16 cellular contexts compared by ENCODE assay signal in the genomic region with DNA sequence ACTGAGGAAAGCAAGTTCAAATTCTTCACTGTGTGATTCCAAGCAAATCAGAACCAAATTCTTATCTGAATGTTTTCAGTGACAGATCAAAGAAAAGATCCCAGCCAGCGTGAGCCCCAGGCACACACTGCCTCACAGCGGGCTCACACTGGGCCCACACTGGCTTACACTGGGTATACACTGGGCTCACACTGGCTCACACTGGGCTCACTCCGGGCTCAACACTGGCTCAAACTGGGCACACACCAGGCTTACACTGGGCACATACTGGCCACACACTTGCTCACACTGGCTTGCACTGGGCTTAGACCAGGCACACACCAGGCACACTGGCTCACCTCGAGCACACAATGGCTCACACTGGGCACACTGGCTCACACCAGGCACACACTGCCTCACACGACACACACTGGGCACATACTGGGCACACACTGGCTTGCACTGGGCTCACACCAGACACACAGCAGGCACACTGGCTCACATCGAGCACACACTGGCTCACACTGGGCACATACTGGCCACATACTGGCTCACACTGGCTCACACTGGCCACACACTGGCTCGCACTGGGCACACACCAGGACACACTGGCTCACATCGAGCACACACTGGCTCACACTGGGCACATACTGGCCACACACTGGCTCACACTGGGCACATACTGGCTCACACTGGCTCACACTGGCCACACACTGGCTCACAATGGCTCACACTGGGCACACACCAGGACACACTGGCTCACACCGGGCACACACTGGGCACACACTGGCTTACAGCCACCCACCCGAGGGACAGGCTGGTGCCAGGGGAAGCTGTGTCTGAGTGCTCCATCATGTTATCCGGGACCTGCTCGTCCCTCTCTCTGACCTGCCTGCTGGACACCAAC.
DNase-seq lines count a peak whose midpoint lies in the region; ATAC-seq and TF ChIP-seq lines count a peak whose summit lies in the region.
"Had no signal": no experiment of that assay in that cellular context is flagged by ENCODE, and none has a peak within 500 bp of the region (broad histone marks: within the 10 kb centered on the region; RNA-seq: fewer than 3 reads in every experiment).

No MANE protein-coding gene starts in this region.

- peaks cover 24% of the 10 kb centered on the region for H3K27me3 Mint-ChIP-seq in activated T-cell treated with anti-CD3 and anti-CD28 coated beads, Interleukin-2, amount 50 U/mL, for 24 hours
- peaks cover 17% of the 10 kb centered on the region for H3K27me3 Mint-ChIP-seq in activated T-cell treated with anti-CD3 and anti-CD28 coated beads, Interleukin-2, amount 50 U/mL, for 72 hours (ENCODE audit: low read depth)
- H3K27me3 Mint-ChIP-seq in neural progenitor cell (ENCODE audit: insufficient read depth, low read depth) (peaks cover 4% of the 10 kb centered on the region), type B pancreatic cell (peaks cover 3% of the 10 kb centered on the region)
- peaks cover 5 to 42% (median 7%) of the 10 kb centered on the region in 5 donors for H3K27me3 Mint-ChIP-seq in naive thymus-derived CD8-positive, alpha-beta T cell

- H3K4me1 ChIP-seq in colonic mucosa (peaks cover 8% of the 10 kb centered on the region), neural progenitor cell (no peaks in the 10 kb centered on the region)

- no peak overlapping the region for H3K4me3 Mint-ChIP-seq in activated T-cell treated with anti-CD3 and anti-CD28 coated beads, Interleukin-2, amount 50 U/mL, for 24 hours
- no peak overlapping the region for H3K4me3 Mint-ChIP-seq in activated T-cell treated with anti-CD3 and anti-CD28 coated beads, Interleukin-2, amount 50 U/mL, for 72 hours
- H3K4me3 Mint-ChIP-seq in neural progenitor cell (no peak overlapping the region), type B pancreatic cell (no peak overlapping the region)
- no peak overlapping the region for H3K4me3 Mint-ChIP-seq in naive thymus-derived CD8-positive, alpha-beta T cell
- H3K4me3 Mint-ChIP-seq: brain; CD8-positive, alpha-beta T cell had no signal

- H3K27ac ChIP-seq in colonic mucosa = peak overlapping the region; percentile 73
- H3K27ac ChIP-seq in neural progenitor cell = no peak overlapping the region
- H3K27ac ChIP-seq: KMS-11, SK-N-MC had no signal

- TF ChIP-seq CTCF in colonic mucosa (IDR thresholded peaks at IDR 0.05) (no peak), neural progenitor cell (IDR thresholded peaks at IDR 0.05) (no peak), type B pancreatic cell (conservative IDR thresholded peaks at IDR 0.05) (no peak)

- ATAC-seq in activated T-cell treated with anti-CD3 and anti-CD28 coated beads, Interleukin-2, amount 50 U/mL, for 72 hours (replicated peaks in 1 of 2) = no peak
- no peak for ATAC-seq in naive thymus-derived CD8-positive, alpha-beta T cell
- no peak for ATAC-seq in GM19397 (IDR thresholded peaks at IDR 0.05; ENCODE audit: unreplicated experiment)
- ATAC-seq: CD8-positive, alpha-beta T cell had no signal

- H3K9me3 ChIP-seq in colonic mucosa = no peaks in the 10 kb centered on the region
- no peaks in the 10 kb centered on the region for H3K9me3 ChIP-seq in neural progenitor cell (ENCODE audit: low read depth)
- H3K9me3 ChIP-seq: left lung had no signal

- no peak overlapping the region for H3K4me3 ChIP-seq in colonic mucosa
- H3K4me3 ChIP-seq in neural progenitor cell = no peak overlapping the region
- H3K4me3 ChIP-seq: left lung, SK-N-MC had no signal

- H3K9ac ChIP-seq in colonic mucosa (ENCODE audit: low read depth in 2 of 2, low read length in 2 of 2) (peak overlapping the region; percentile 8 to 32), neural progenitor cell (no peak overlapping the region)
- H3K9ac ChIP-seq: KMS-11 had no signal

- no peak overlapping the region for H3K4me2 ChIP-seq in neural progenitor cell
- H3K4me2 ChIP-seq: KMS-11 had no signal

- no peak overlapping the region for H3K27ac Mint-ChIP-seq in activated T-cell treated with anti-CD3 and anti-CD28 coated beads, Interleukin-2, amount 50 U/mL, for 24 hours
- H3K27ac Mint-ChIP-seq in activated T-cell treated with anti-CD3 and anti-CD28 coated beads, Interleukin-2, amount 50 U/mL, for 72 hours = no peak overlapping the region
- H3K27ac Mint-ChIP-seq in neural progenitor cell (peak overlapping the region; percentile 69), type B pancreatic cell (peak overlapping the region; percentile 93)
- peak overlapping the region in 1 of 10 donors; percentile 13 for H3K27ac Mint-ChIP-seq in naive thymus-derived CD8-positive, alpha-beta T cell
- H3K27ac Mint-ChIP-seq: CD8-positive, alpha-beta T cell had no signal

- no peaks in the 10 kb centered on the region for H4K20me1 ChIP-seq in neural progenitor cell (ENCODE audit: low read depth)

- no peaks in the 10 kb centered on the region for H3K79me2 ChIP-seq in neural progenitor cell (ENCODE audit: low read depth)

- intact Hi-C loops in colonic mucosa (cut with DNase I) = no loop called here

- H3K36me3 Mint-ChIP-seq in activated T-cell treated with anti-CD3 and anti-CD28 coated beads, Interleukin-2, amount 50 U/mL, for 24 hours (ENCODE audit: low read depth) = no peaks in the 10 kb centered on the region
- H3K36me3 Mint-ChIP-seq in activated T-cell treated with anti-CD3 and anti-CD28 coated beads, Interleukin-2, amount 50 U/mL, for 72 hours (ENCODE audit: insufficient read depth in 2 of 2) = no peaks in the 10 kb centered on the region
- H3K36me3 Mint-ChIP-seq in neural progenitor cell (no peaks in the 10 kb centered on the region), type B pancreatic cell (no peaks in the 10 kb centered on the region)
- no peaks in the 10 kb centered on the region for H3K36me3 Mint-ChIP-seq in naive thymus-derived CD8-positive, alpha-beta T cell
- H3K36me3 Mint-ChIP-seq: CD8-positive, alpha-beta T cell had no signal

- no peaks in the 10 kb centered on the region for H3K9me3 Mint-ChIP-seq in activated T-cell treated with anti-CD3 and anti-CD28 coated beads, Interleukin-2, amount 50 U/mL, for 24 hours
- no peaks in the 10 kb centered on the region for H3K9me3 Mint-ChIP-seq in activated T-cell treated with anti-CD3 and anti-CD28 coated beads, Interleukin-2, amount 50 U/mL, for 72 hours
- H3K9me3 Mint-ChIP-seq in neural progenitor cell (peaks cover 2% of the 10 kb centered on the region), type B pancreatic cell (no peaks in the 10 kb centered on the region)
- no peaks in the 10 kb centered on the region for H3K9me3 Mint-ChIP-seq in naive thymus-derived CD8-positive, alpha-beta T cell
- H3K9me3 Mint-ChIP-seq: CD8-positive, alpha-beta T cell had no signal

- peak; percentile 23 for DNase-seq in activated T-cell treated with anti-CD3 and anti-CD28 coated beads, Interleukin-2, amount 50 U/mL, for 24 hours
- no peak for DNase-seq in activated T-cell treated with anti-CD3 and anti-CD28 coated beads, Interleukin-2, amount 50 U/mL, for 72 hours
- DNase-seq in colonic mucosa (no peak), neural progenitor cell (ENCODE audit: low spot score) (no peak), type B pancreatic cell (ENCODE audit: extremely low spot score, unreplicated experiment) (no peak), cerebellar nuclear complex (lab: John Stamatoyannopoulos, UW) (no peak)
- DNase-seq in naive thymus-derived CD8-positive, alpha-beta T cell = no peak
- DNase-seq: activated gamma-delta T cell treated with Interleukin-2 at 50 U/mL for 16 hours; CD8-positive, alpha-beta T cell; effector CD8-positive, alpha-beta T cell; NCI-H1417 treated with DMSO at 0.1 percent for 48 hours had no signal

- H3K4me1 Mint-ChIP-seq in activated T-cell treated with anti-CD3 and anti-CD28 coated beads, Interleukin-2, amount 50 U/mL, for 24 hours (ENCODE audit: low read depth) = no peaks in the 10 kb centered on the region
- no peaks in the 10 kb centered on the region for H3K4me1 Mint-ChIP-seq in activated T-cell treated with anti-CD3 and anti-CD28 coated beads, Interleukin-2, amount 50 U/mL, for 72 hours (ENCODE audit: low read depth)
- H3K4me1 Mint-ChIP-seq in neural progenitor cell = peaks cover 15% of the 10 kb centered on the region
- peaks cover 19% of the 10 kb centered on the region for H3K4me1 Mint-ChIP-seq in type B pancreatic cell (ENCODE audit: unreplicated experiment)
- peaks cover 0 to 4% (median 2%) of the 10 kb centered on the region in 4 donors for H3K4me1 Mint-ChIP-seq in naive thymus-derived CD8-positive, alpha-beta T cell

- POLR2A ChIA-PET in naive thymus-derived CD8-positive, alpha-beta T cell (lab: Charles Lee) = no interaction called here

- no peaks in the 10 kb centered on the region for H3F3A ChIP-seq in neural progenitor cell (ENCODE audit: low read depth)

- H3K36me3 ChIP-seq in colonic mucosa (no peaks in the 10 kb centered on the region), neural progenitor cell (no peaks in the 10 kb centered on the region)
- H3K36me3 ChIP-seq: left lung had no signal

- H2AFZ ChIP-seq in neural progenitor cell (replicated peaks) = no peak overlapping the region

- H3K27me3 ChIP-seq in colonic mucosa (no peaks in the 10 kb centered on the region), neural progenitor cell (no peaks in the 10 kb centered on the region)

Comparison
In these comparisons a context has a peak if more than half of its experiments do, and no peak if none do; other contexts are left out.
1. H3K27ac Mint-ChIP-seq: peak in neural progenitor cell (single experiment) and type B pancreatic cell (single experiment); none in activated T-cell treated with anti-CD3 and anti-CD28 coated beads, Interleukin-2, amount 50 U/mL, for 24 hours (single experiment) and activated T-cell treated with anti-CD3 and anti-CD28 coated beads, Interleukin-2, amount 50 U/mL, for 72 hours (single experiment).